ENCODE assay signal across 8 cellular contexts in genomic region chr17:39676198-39676819, GRCh38.
A peak's percentile ranks its signal among the peaks of the same experiment; 100 is the strongest.
DNase-seq lines count a peak whose midpoint lies in the region; ATAC-seq lines count a peak whose summit lies in the region.

No MANE protein-coding gene starts in this region.

- no peak for DNase-seq in activated CD4-positive, CD25-positive, alpha-beta regulatory T cell treated with anti-CD3 and anti-CD28 coated beads, Interleukin-2, amount 50 U/mL, for 72 hours
- DNase-seq in NCI-H2171 (lab: John Stamatoyannopoulos, UW) (peak; percentile 60), NCI-H1930 (lab: John Stamatoyannopoulos, UW) (no peak)
- DNase-seq in activated naive CD4-positive, alpha-beta T cell treated with anti-CD3 and anti-CD28 coated beads, Interleukin-2, amount 10 ng/mL, durations not matched to agents 7 days and 5 days = peak; percentile 82

- H3K27me3 Mint-ChIP-seq in activated naive CD4-positive, alpha-beta T cell treated with anti-CD3 and anti-CD28 coated beads, Interleukin-2, amount 10 ng/mL, durations not matched to agents 7 days and 5 days = peaks cover 27% of the 10 kb centered on the region

- H3K27me3 ChIP-seq in muscle layer of duodenum (ENCODE audit: low read depth, low read length) = peaks cover 3% of the 10 kb centered on the region

- peak overlapping the region; percentile 31 for H3K27ac ChIP-seq in muscle layer of duodenum (ENCODE audit: low read length)

- no peaks in the 10 kb centered on the region for H3K9me3 ChIP-seq in muscle layer of duodenum (ENCODE audit: control insufficient read depth in 1 of 2, low read length in 2 of 2)

- H3K4me3 ChIP-seq in muscle layer of duodenum (ENCODE audit: low read depth in 1 of 2, low read length in 2 of 2) = no peak overlapping the region

- H3K4me1 ChIP-seq in muscle layer of duodenum (ENCODE audit: control insufficient read depth in 1 of 2, insufficient read depth in 2 of 2, low read length in 2 of 2) = peaks cover 11 to 14% of the 10 kb centered on the region in 2 donors

- peak overlapping the region; percentile 84 for H3K27ac Mint-ChIP-seq in activated naive CD4-positive, alpha-beta T cell treated with anti-CD3 and anti-CD28 coated beads, Interleukin-2, amount 10 ng/mL, durations not matched to agents 7 days and 5 days

- H3K36me3 Mint-ChIP-seq in activated naive CD4-positive, alpha-beta T cell treated with anti-CD3 and anti-CD28 coated beads, Interleukin-2, amount 10 ng/mL, durations not matched to agents 7 days and 5 days = peaks cover 22% of the 10 kb centered on the region

- H3K9me3 Mint-ChIP-seq in activated naive CD4-positive, alpha-beta T cell treated with anti-CD3 and anti-CD28 coated beads, Interleukin-2, amount 10 ng/mL, durations not matched to agents 7 days and 5 days = no peaks in the 10 kb centered on the region

- peak overlapping the region; percentile 11 for H3K4me3 Mint-ChIP-seq in activated naive CD4-positive, alpha-beta T cell treated with anti-CD3 and anti-CD28 coated beads, Interleukin-2, amount 10 ng/mL, durations not matched to agents 7 days and 5 days

- CTCF ChIA-PET in activated naive CD4-positive, alpha-beta T cell treated with anti-CD3 and anti-CD28 coated beads, Interleukin-2, amount 10 ng/mL, durations not matched to agents 7 days and 5 days (lab: Charles Lee) = interaction anchor here (1.0 to 1.6 kb wide), 6 partner anchors 24 to 129 kb away, joined by 3 to 4 read pairs (median 3); no protein-coding TSS in a partner anchor

- peaks cover 0 to 18% of the 10 kb centered on the region in 2 donors for H3K36me3 ChIP-seq in muscle layer of duodenum (ENCODE audit: control insufficient read depth in 1 of 2, insufficient read depth in 2 of 2, low read length in 2 of 2)

- H3K4me1 Mint-ChIP-seq in activated naive CD4-positive, alpha-beta T cell treated with anti-CD3 and anti-CD28 coated beads, Interleukin-2, amount 10 ng/mL, durations not matched to agents 7 days and 5 days = peaks cover 64% of the 10 kb centered on the region

- ATAC-seq in activated CD4-positive, CD25-positive, alpha-beta regulatory T cell treated with anti-CD3 and anti-CD28 coated beads, Interleukin-2, amount 50 U/mL, for 24 hours = peak; percentile 49 to 55
- ATAC-seq in HG02678 (IDR thresholded peaks at IDR 0.05; ENCODE audit: unreplicated experiment) (no peak), HG03139 (IDR thresholded peaks at IDR 0.05; ENCODE audit: unreplicated experiment) (no peak)

Comparison
In these comparisons a context has a peak if more than half of its experiments do, and no peak if none do; other contexts are left out.
1. ATAC-seq: peak in activated CD4-positive, CD25-positive, alpha-beta regulatory T cell treated with anti-CD3 and anti-CD28 coated beads, Interleukin-2, amount 50 U/mL, for 24 hours (2 of 2); none in HG02678 (single experiment) and HG03139 (single experiment).
2. DNase-seq: peak in NCI-H2171 (single experiment) and activated naive CD4-positive, alpha-beta T cell treated with anti-CD3 and anti-CD28 coated beads, Interleukin-2, amount 10 ng/mL, durations not matched to agents 7 days and 5 days (single experiment); none in activated CD4-positive, CD25-positive, alpha-beta regulatory T cell treated with anti-CD3 and anti-CD28 coated beads, Interleukin-2, amount 50 U/mL, for 72 hours (single experiment) and NCI-H1930 (0 of 2).